In genomic region chr5:147732552-147732883, GRCh38 we compare ENCODE assay signal across 18 cellular contexts. TPM values are rescaled to one million over a fixed set of nuclear protein-coding genes. Genes with fewer than 3 reads are reported as not detected.
A peak's percentile ranks its signal among the peaks of the same experiment; 100 is the strongest.
DNase-seq lines count a peak whose midpoint lies in the region; ATAC-seq and TF ChIP-seq lines count a peak whose summit lies in the region.
"Had no signal": no experiment of that assay in that cellular context is flagged by ENCODE, and none has a peak within 500 bp of the region (broad histone marks: within the 10 kb centered on the region; RNA-seq: fewer than 3 reads in every experiment).

No MANE protein-coding gene starts in this region.

- H3K27me3 Mint-ChIP-seq in brain (no peaks in the 10 kb centered on the region), endodermal cell (ENCODE audit: insufficient read depth) (no peaks in the 10 kb centered on the region), Caco-2 (ENCODE audit: insufficient read depth, unreplicated experiment) (no peaks in the 10 kb centered on the region)
- H3K27me3 Mint-ChIP-seq: CD4-positive, alpha-beta T cell; IgD-negative memory B cell had no signal

- no peak overlapping the region for H3K9ac ChIP-seq in endodermal cell (ENCODE audit: extremely low read depth, low read length, poor library complexity, severe bottlenecking)

- H3K9me3 ChIP-seq in HEK293 (ENCODE audit: control insufficient read depth, insufficient read depth, low read depth, low read length), result no peaks in the 10 kb centered on the region
- no peaks in the 10 kb centered on the region for H3K9me3 ChIP-seq in endodermal cell (ENCODE audit: control insufficient read depth, low read length)
- H3K9me3 ChIP-seq in Caco-2, result no peaks in the 10 kb centered on the region

- peaks cover 0 to 16% (median 10%) of the 10 kb centered on the region in 5 experiments for H3K9me3 Mint-ChIP-seq in brain
- H3K9me3 Mint-ChIP-seq in endodermal cell, result peaks cover 10% of the 10 kb centered on the region
- H3K9me3 Mint-ChIP-seq in Caco-2 (ENCODE audit: unreplicated experiment), result no peaks in the 10 kb centered on the region
- H3K9me3 Mint-ChIP-seq: CD4-positive, alpha-beta T cell had no signal

- H3K4me1 ChIP-seq in HEK293 (ENCODE audit: control insufficient read depth, insufficient read depth, low read length), result no peaks in the 10 kb centered on the region
- peaks cover under 1% of the 10 kb centered on the region for H3K4me1 ChIP-seq in endodermal cell (ENCODE audit: control insufficient read depth, insufficient read depth, low read length)
- peaks cover 12% of the 10 kb centered on the region for H3K4me1 ChIP-seq in Caco-2

- H3K36me3 ChIP-seq in HEK293 (ENCODE audit: control insufficient read depth in 2 of 2, insufficient read depth in 1 of 2, low read length in 2 of 2) (no peaks in the 10 kb centered on the region), endodermal cell (ENCODE audit: control insufficient read depth, insufficient read depth, low read length) (no peaks in the 10 kb centered on the region), Caco-2 (ENCODE audit: control insufficient read depth, insufficient read depth, low read length) (no peaks in the 10 kb centered on the region), brain microvascular endothelial cell (replicated peaks) (no peaks in the 10 kb centered on the region)

- H3K4me3 Mint-ChIP-seq in brain (peak overlapping the region in 3 of 5 experiments; percentile 39 to 83 (median 71)), endodermal cell (no peak overlapping the region), Caco-2 (ENCODE audit: unreplicated experiment) (no peak overlapping the region)
- H3K4me3 Mint-ChIP-seq: CD4-positive, alpha-beta T cell; GM23338; HFFc6; IgD-negative memory B cell had no signal

- in situ Hi-C loops in brain microvascular endothelial cell (cut with HindIII; ENCODE audit: low pct_ligation_motif_present, low sequenced_read_pairs), result no loop called here

- H3K27ac Mint-ChIP-seq in brain (peak overlapping the region; percentile 4 to 87 (median 75)), endodermal cell (no peak overlapping the region), Caco-2 (ENCODE audit: unreplicated experiment) (no peak overlapping the region)
- H3K27ac Mint-ChIP-seq: CD4-positive, alpha-beta T cell; GM23338; HFFc6; IgD-negative memory B cell had no signal

- H3K27me3 ChIP-seq in endodermal cell (ENCODE audit: control insufficient read depth, insufficient read depth, low read length, poor library complexity, severe bottlenecking) (no peaks in the 10 kb centered on the region), Caco-2 (replicated peaks; ENCODE audit: control insufficient read depth, insufficient read depth, low read length) (no peaks in the 10 kb centered on the region), brain microvascular endothelial cell (replicated peaks) (no peaks in the 10 kb centered on the region)

- H3K36me3 Mint-ChIP-seq in brain, result peaks cover 47% of the 10 kb centered on the region
- H3K36me3 Mint-ChIP-seq in endodermal cell (ENCODE audit: low read depth), result peaks cover 13% of the 10 kb centered on the region
- no peaks in the 10 kb centered on the region for H3K36me3 Mint-ChIP-seq in Caco-2 (ENCODE audit: insufficient read depth, unreplicated experiment)
- H3K36me3 Mint-ChIP-seq: IgD-negative memory B cell had no signal

- intact Hi-C loops in Caco-2 (cut with micrococcal nuclease; ENCODE audit: unreplicated experiment), result no loop called here

- no peak for DNase-seq in endodermal cell
- DNase-seq in Caco-2, result no peak
- DNase-seq in brain microvascular endothelial cell, result no peak
- DNase-seq: ACHN; CD4-positive, alpha-beta T cell; DMS153; DMS79; GDM1; HCEC 1CT; HFFc6 had no signal

- no peak for ATAC-seq in HG03196 (IDR thresholded peaks at IDR 0.05; ENCODE audit: unreplicated experiment)
- ATAC-seq: GM23338 had no signal

- H3K4me1 Mint-ChIP-seq in brain (peaks cover 45% of the 10 kb centered on the region), endodermal cell (peaks cover 24% of the 10 kb centered on the region), Caco-2 (ENCODE audit: low read depth, unreplicated experiment) (peaks cover 8% of the 10 kb centered on the region)
- H3K4me1 Mint-ChIP-seq: IgD-negative memory B cell had no signal

- POLR2A ChIA-PET in HEK293 (lab: Yijun Ruan, JAX), result no interaction called here
- POLR2A ChIA-PET in Caco-2 (lab: Charles Lee), result no interaction called here

- 83% methylated on average over 2 of the region's 2 CpGs; no CpG with 5 or more reads in 1 of the 2 experiments for WGBS in endodermal cell (ENCODE audit: insufficient coverage in 1 of 2, insufficient read length in 1 of 2), 2 experiments

- no peak overlapping the region for H3K27ac ChIP-seq in HEK293 (ENCODE audit: extremely low read depth, low read depth, low read length)
- peak overlapping the region; percentile 19 for H3K27ac ChIP-seq in endodermal cell (ENCODE audit: low read depth, low read length)
- H3K27ac ChIP-seq in temporal lobe (ENCODE audit: low read depth, low read length), result peak overlapping the region; percentile 75
- no peak overlapping the region for H3K27ac ChIP-seq in brain microvascular endothelial cell
- H3K27ac ChIP-seq: C4-2B had no signal

- TF ChIP-seq CTCF in HEK293 (tag by site-specific recombination; IDR thresholded peaks at IDR 0.05), result no peak
- no peak for TF ChIP-seq CTCF in brain (conservative IDR thresholded peaks at IDR 0.05)
- no peak for TF ChIP-seq CTCF in endodermal cell (conservative IDR thresholded peaks at IDR 0.05)
- no peak for TF ChIP-seq CTCF in Caco-2 (IDR thresholded peaks at IDR 0.05; ENCODE audit: insufficient read depth in 1 of 2, low read depth in 1 of 2, low read length in 1 of 2, severe bottlenecking in 1 of 2, unreplicated experiment in 1 of 2)
- no peak for TF ChIP-seq CTCF in brain microvascular endothelial cell (IDR thresholded peaks at IDR 0.05; ENCODE audit: low read depth, low read length, missing control alignments)

- CTCF ChIA-PET in HEK293 (lab: Yijun Ruan, JAX), result interaction anchor here (0.5 kb wide), 1 partner anchor 165 kb away, joined by 3 read pairs; no protein-coding TSS in a partner anchor
- CTCF ChIA-PET in Caco-2 (lab: Charles Lee), result no interaction called here

- H3K4me3 ChIP-seq in HEK293 (ENCODE audit: low read depth, low read length) (no peak overlapping the region), endodermal cell (ENCODE audit: low read length) (no peak overlapping the region), Caco-2 (ENCODE audit: low read depth, low read length) (no peak overlapping the region), brain microvascular endothelial cell (ENCODE audit: low read depth, low read length) (no peak overlapping the region)
- H3K4me3 ChIP-seq: GM23338 had no signal

- no TSS peak for BruUV-seq in Caco-2 (replicated peaks; lab: Mats Ljungman, UMichigan)

TF ChIP-seq in HEK293, 187 proteins besides CTCF, POLR2A, EP300 and RAD21:
- TF ChIP-seq ATF2 (tag by site-specific recombination; IDR thresholded peaks at IDR 0.05; ENCODE audit: low read depth) (peak; percentile 60), OSR2 (tag by site-specific recombination; IDR thresholded peaks at IDR 0.05) (no peak)

RNA-seq across cellular contexts. Expression of gene JAKMIP2, which starts 50.0 kb away (rescaled TPM):
- 14.9 TPM for polyA plus RNA-seq in brain (ENCODE audit: insufficient read depth, low read depth, low replicate concordance)
- total RNA-seq in endodermal cell (10 to 100 TPM in 1 of 2 donors, 1 to 10 TPM in 1; 6.9 to 16.7 TPM), temporal lobe (49.7 TPM), Caco-2 (2022) (0.58 and 1.2 TPM in 2 replicates)
- polyA plus RNA-seq in endodermal cell (2013, experiment 1 of 2), result 26.2 TPM
- polyA plus RNA-seq in endodermal cell (2013, experiment 2 of 2), result 26.9 TPM
- total RNA-seq: HFFc6 had no signal
- polyA plus RNA-seq: BJ had no signal

Comparison
In these comparisons a context has a peak if more than half of its experiments do, and no peak if none do; other contexts are left out.
1. H3K27ac ChIP-seq: peak in endodermal cell (single experiment) and temporal lobe (single experiment); none in HEK293 (single experiment) and brain microvascular endothelial cell (single experiment).
2. H3K27ac Mint-ChIP-seq: peak in brain (5 of 5); none in endodermal cell (single experiment) and Caco-2 (single experiment).
3. H3K4me3 Mint-ChIP-seq: peak in brain (3 of 5); none in endodermal cell (single experiment) and Caco-2 (single experiment).